Comparison of ENCODE assay signal across 8 cellular contexts in the genomic region with DNA sequence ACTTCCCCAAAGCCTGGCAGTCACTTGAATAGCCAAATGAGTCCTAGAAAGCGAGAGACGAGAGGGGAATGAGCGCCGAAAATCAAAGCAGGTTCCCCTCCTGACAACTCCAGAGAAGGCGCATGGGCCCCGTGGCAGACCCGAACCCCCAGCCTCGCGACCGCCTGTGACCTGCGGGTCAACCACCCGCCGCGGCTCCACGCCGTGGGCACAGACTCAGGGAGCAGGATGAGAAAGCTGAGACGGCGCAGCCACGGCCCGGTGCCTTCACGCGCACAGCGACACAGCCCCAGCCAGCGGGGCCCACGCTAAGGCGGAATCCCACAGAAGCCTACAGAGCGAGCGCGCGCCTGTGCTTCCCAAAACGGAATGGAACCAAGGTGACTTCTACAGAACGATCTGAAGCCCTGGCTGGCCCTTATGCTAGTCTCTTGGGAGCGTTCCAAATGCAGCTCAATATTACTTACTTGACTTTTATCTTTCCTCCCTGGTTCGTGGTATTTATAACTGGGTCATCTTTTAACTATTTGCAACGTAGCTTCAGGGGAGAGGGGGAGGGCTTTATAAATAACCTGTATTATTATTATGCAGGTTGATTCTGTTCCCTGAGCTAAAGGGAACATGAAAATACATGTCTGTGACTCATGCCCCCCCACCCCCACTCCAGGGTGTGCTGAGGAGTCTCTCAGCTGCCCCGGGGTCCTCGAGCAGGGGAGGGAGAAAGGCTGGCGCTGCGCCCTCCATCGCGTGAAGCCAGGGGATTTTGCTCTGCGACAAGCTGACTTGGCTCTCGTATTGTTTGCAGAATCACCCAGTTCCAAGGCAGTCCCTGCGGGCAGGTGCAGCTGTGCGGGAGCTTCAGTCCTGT. TPM values are rescaled to one million over a fixed set of nuclear protein-coding genes. Genes with fewer than 3 reads are reported as not detected.
DNase-seq lines count a peak whose midpoint lies in the region; ATAC-seq, FAIRE-seq and TF ChIP-seq lines count a peak whose summit lies in the region.

No MANE protein-coding gene starts in this region.

- H3K9me2 ChIP-seq in neural cell (ENCODE audit: insufficient read depth, low read length): no peaks in the 10 kb centered on the region

- TF ChIP-seq RAD21 in neural cell (conservative IDR thresholded peaks at IDR 0.05): no peak

- no peak overlapping the region for H3K4ac ChIP-seq in H9 (ENCODE audit: low read depth, low read length)

- peaks cover 3% of the 10 kb centered on the region; the same call in 1 of the 2 replicates for H3K4me1 ChIP-seq in H9 (ENCODE audit: insufficient read depth, low read length)

- H4K5ac ChIP-seq in H9 (ENCODE audit: insufficient read length, low read depth, low read length): no peak overlapping the region

- no peak overlapping the region for H2BK120ac ChIP-seq in H9 (ENCODE audit: low read depth, low read length, poor library complexity, severe bottlenecking)

- H3K27me3 ChIP-seq in H9 (ENCODE audit: insufficient read depth, low read length) (peaks cover 55% of the 10 kb centered on the region; the same call in 1 of the 2 replicates), neural cell (ENCODE audit: insufficient read depth, low read depth, low read length) (peaks cover 86% of the 10 kb centered on the region)

- no peak overlapping the region for H2BK12ac ChIP-seq in H9 (ENCODE audit: insufficient read length, low read depth, low read length)

- H2BK5ac ChIP-seq in H9 (ENCODE audit: insufficient read length, low read length): no peak overlapping the region

- no peak for TF ChIP-seq EP300 in neural cell (conservative IDR thresholded peaks at IDR 0.05; ENCODE audit: poor library complexity, severe bottlenecking)

- H3K36me3 ChIP-seq in neural cell (ENCODE audit: insufficient read depth, low read length): no peaks in the 10 kb centered on the region

- no peak overlapping the region; the same call in 1 of the 2 replicates for H3K14ac ChIP-seq in H9 (ENCODE audit: insufficient read depth, low read length)

- no peaks in the 10 kb centered on the region for H3K9me3 ChIP-seq in H9 (ENCODE audit: control insufficient read depth, low read depth, low read length)
- H3K9me3 ChIP-seq in neural cell (ENCODE audit: low read length): no peaks in the 10 kb centered on the region

- no peaks in the 10 kb centered on the region; a peak in 2 of 7 replicates for H3K36me3 Mint-ChIP-seq in H9 (ENCODE audit: insufficient read depth in 1 of 3, low read depth in 3 of 3)

- TF ChIP-seq CTCF in H9 (conservative IDR thresholded peaks at IDR 0.05): no peak
- no peak for TF ChIP-seq CTCF in neural cell (IDR thresholded peaks at IDR 0.05; ENCODE audit: poor library complexity, severe bottlenecking)

- no peaks in the 10 kb centered on the region for H3K79me1 ChIP-seq in H9 (ENCODE audit: insufficient read depth, low read depth, low read length, poor library complexity, severe bottlenecking)

- no peak for FAIRE-seq in frontal cortex (lab: Jason Lieb, UNC)

- WGBS in H9 (ENCODE audit: extremely low coverage, insufficient read length, low lambda C conversion rate): no CpG with 5 or more reads among the region's 45 CpGs

- ATAC-seq in HG03108 (IDR thresholded peaks at IDR 0.05; ENCODE audit: unreplicated experiment): no peak

- no peaks in the 10 kb centered on the region for H3F3A ChIP-seq in neural cell (ENCODE audit: insufficient read depth, low read length, poor library complexity, severe bottlenecking)

- H3K9me3 Mint-ChIP-seq in H9: no peaks in the 10 kb centered on the region

- H2AFZ ChIP-seq in H9 (ENCODE audit: low read length) (no peak overlapping the region), neural cell (ENCODE audit: low read depth, low read length) (no peak overlapping the region)

- in situ Hi-C loops in KBM-7 (cut with MboI; ENCODE audit: low pct_unique_long_range_greater_than_20kb, low sequenced_read_pairs): no loop called here

- peak overlapping the region; percentile 52 for H3K4me3 ChIP-seq in neural cell (ENCODE audit: low read length)

- H3T11ph ChIP-seq in H9 (ENCODE audit: low read length): no peak overlapping the region

- H3K56ac ChIP-seq in H9 (ENCODE audit: insufficient read length, low read depth, low read length): no peak overlapping the region

- H3K27ac ChIP-seq in H9 (ENCODE audit: insufficient read length, low read depth, low read length) (no peak overlapping the region), neural cell (ENCODE audit: low read length) (no peak overlapping the region)

- no peak overlapping the region for H4K91ac ChIP-seq in H9 (ENCODE audit: insufficient read length, low read depth, low read length)

- H3K9ac ChIP-seq in H9 (ENCODE audit: extremely low read depth, insufficient read length, low read length): no peak overlapping the region
- H3K9ac ChIP-seq in neural cell (ENCODE audit: low read length): no peak overlapping the region

- H2BK15ac ChIP-seq in H9 (ENCODE audit: low read depth, low read length): no peak overlapping the region; the same call in 1 of the 2 replicates

- H3K27me3 Mint-ChIP-seq in H9 (ENCODE audit: low read depth): peaks cover 88% of the 10 kb centered on the region

- H3K4me2 ChIP-seq in H9 (ENCODE audit: insufficient read depth, insufficient read length, low read length) (peak overlapping the region; percentile 39), neural cell (ENCODE audit: low read length) (peak overlapping the region; percentile 17)

- peak overlapping the region in 1 of 3 experiments; percentile 22; a peak in 1 of 7 replicates for H3K27ac Mint-ChIP-seq in H9

- peaks cover 38% of the 10 kb centered on the region for H3K23me2 ChIP-seq in H9 (ENCODE audit: insufficient read length, low read depth, low read length, poor library complexity, severe bottlenecking)

- peak; percentile 46 for DNase-seq in H9
- DNase-seq in NCI-H226: peak; percentile 26
- DNase-seq in ecto neural progenitor cell (ENCODE audit: low spot score): peak; percentile 55
- DNase-seq in KBM-7: no peak
- DNase-seq in frontal cortex (ENCODE audit: low spot score in 2 of 2): no peak
- DNase-seq in NK-92 treated with Interleukin-12 subunit alpha and Interleukin-12 subunit beta, amount 100 ng/mL, for 24 hours (lab: John Stamatoyannopoulos, UW): no peak

- H3K4me1 Mint-ChIP-seq in H9: peaks cover 62 to 73% of the 10 kb centered on the region in 2 experiments

- H3K23ac ChIP-seq in H9 (ENCODE audit: insufficient read length, low read depth, low read length): no peak overlapping the region

- H4K8ac ChIP-seq in H9 (replicated peaks; ENCODE audit: insufficient read length, low read depth, low read length): no peak overlapping the region

- no peaks in the 10 kb centered on the region for H4K20me1 ChIP-seq in H9 (ENCODE audit: control insufficient read depth, insufficient read depth, insufficient read length)
- H4K20me1 ChIP-seq in neural cell (ENCODE audit: insufficient read depth): no peaks in the 10 kb centered on the region

- no peak overlapping the region for H2BK20ac ChIP-seq in H9 (ENCODE audit: low read depth, low read length, poor library complexity, severe bottlenecking)

- no peak overlapping the region for H2AK5ac ChIP-seq in H9 (ENCODE audit: insufficient read length, low read length)

- H3K18ac ChIP-seq in H9 (ENCODE audit: insufficient read length, low read depth, low read length): no peak overlapping the region

- H3K79me2 ChIP-seq in H9 (ENCODE audit: insufficient read depth, low read length) (no peaks in the 10 kb centered on the region), neural cell (replicated peaks; ENCODE audit: insufficient read depth, low read length) (no peaks in the 10 kb centered on the region)

- H3K4me3 Mint-ChIP-seq in H9: peak overlapping the region; percentile 59 to 80

TF ChIP-seq in neural cell, 6 proteins besides CTCF, POLR2A, EP300 and RAD21:
- no peak for TF ChIP-seq SMC3 (conservative IDR thresholded peaks at IDR 0.05; ENCODE audit: poor library complexity)
- TF ChIP-seq POLR2AphosphoS5 (IDR thresholded peaks at IDR 0.05): peak; percentile 37

RNA-seq across cellular contexts. Expression of a gene that starts 1.7 kb away (rescaled TPM):
- total RNA-seq in H9 (2021): 1.2 and 1.3 TPM in 2 replicates
- polyA plus RNA-seq in neural cell: 0.19 TPM in 1 of 2 replicates, not detected in the other
- 0.24 TPM in 1 of 2 replicates, not detected in the other for polyA minus RNA-seq in neural cell
- not detected for total RNA-seq in frontal cortex

RNA-seq across cellular contexts. Expression of a gene that starts 12.7 kb away (rescaled TPM):
- total RNA-seq in H9 (2021) (not detected in 2 replicates), frontal cortex (not detected)
- not detected in 2 replicates for polyA plus RNA-seq in neural cell
- polyA minus RNA-seq in neural cell: not detected in 2 replicates

RNA-seq across cellular contexts. Expression of a gene that starts 27.7 kb away (rescaled TPM):
- total RNA-seq in H9 (2021): not detected in 2 replicates
- polyA plus RNA-seq in neural cell: not detected in 2 replicates
- polyA minus RNA-seq in neural cell: not detected in 2 replicates
- total RNA-seq in frontal cortex: not detected

RNA-seq across cellular contexts. Expression of a gene that starts 42.9 kb away (rescaled TPM):
- not detected in 2 replicates for total RNA-seq in H9 (2021)
- not detected in 2 replicates for polyA plus RNA-seq in neural cell
- not detected in 2 replicates for polyA minus RNA-seq in neural cell
- total RNA-seq in frontal cortex: not detected

RNA-seq across cellular contexts. Expression of a gene that starts 51.9 kb away (rescaled TPM):
- not detected in 2 replicates for total RNA-seq in H9 (2021)
- polyA plus RNA-seq in neural cell: not detected in 2 replicates
- not detected in 2 replicates for polyA minus RNA-seq in neural cell
- not detected for total RNA-seq in frontal cortex

Comparison
In these comparisons a context has a peak if more than half of its experiments do, and no peak if none do; other contexts are left out.
1. DNase-seq: peak in H9 (single experiment), NCI-H226 (single experiment) and ecto neural progenitor cell (single experiment); none in KBM-7 (single experiment), frontal cortex (0 of 2) and NK-92 treated with Interleukin-12 subunit alpha and Interleukin-12 subunit beta, amount 100 ng/mL, for 24 hours (single experiment).